Comparison of ENCODE assay signal across 16 cellular contexts in the genomic region with DNA sequence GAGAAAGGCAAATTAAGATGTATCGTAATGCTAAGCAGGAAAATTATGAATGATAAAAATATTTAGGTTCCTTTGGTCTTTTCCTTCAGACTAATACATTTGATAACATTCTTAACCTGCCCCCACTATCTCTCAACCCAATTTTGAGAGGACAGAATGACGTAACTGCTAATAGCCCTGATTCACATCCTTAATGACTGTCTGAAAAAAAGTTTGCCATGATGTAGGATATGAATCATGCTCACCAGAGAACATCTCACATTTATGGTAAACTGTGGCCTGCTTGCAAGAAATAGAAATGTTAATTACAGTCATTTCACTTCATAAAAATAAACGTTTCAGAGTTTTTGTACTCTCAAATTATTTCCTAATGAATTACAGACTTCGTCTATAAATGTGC.
DNase-seq lines count a peak whose midpoint lies in the region; ATAC-seq and TF ChIP-seq lines count a peak whose summit lies in the region.
"Had no signal": no experiment of that assay in that cellular context is flagged by ENCODE, and none has a peak within 500 bp of the region (broad histone marks: within the 10 kb centered on the region; RNA-seq: fewer than 3 reads in every experiment).

No MANE protein-coding gene starts in this region.

- DNase-seq in AG08396 (ENCODE audit: low spot score) (peak; percentile 14), M059J (ENCODE audit: low read depth) (peak; percentile 72), cardiac fibroblast (ENCODE audit: low read depth in 2 of 2) (peak; percentile 42 to 88), iris pigment epithelial cell (ENCODE audit: low read depth) (peak; percentile 88), NCI-H1092 treated with DMSO at 0.1 percent for 48 hours (lab: John Stamatoyannopoulos, UW) (no peak), hepatocyte (ENCODE audit: low spot score) (no peak)
- no peak for DNase-seq in effector CD4-positive, alpha-beta T cell
- DNase-seq: activated CD4-positive, alpha-beta T cell treated with anti-CD3 and anti-CD28 coated beads for 48 hours; activated T-cell treated with anti-CD3 and anti-CD28 coated beads for 4 hours; left ventricle myocardium inferior; naive thymus-derived CD4-positive, alpha-beta T cell; psoas muscle; Right ventricle myocardium superior; testis had no signal

- H4K20me1 ChIP-seq in hepatocyte (ENCODE audit: insufficient read depth, poor library complexity, severe bottlenecking), result no peaks in the 10 kb centered on the region

- no peak overlapping the region for H2AFZ ChIP-seq in hepatocyte

- H3K27ac ChIP-seq in hepatocyte, result no peak overlapping the region
- H3K27ac ChIP-seq: left ventricle myocardium inferior, psoas muscle, testis had no signal

- no peak overlapping the region for H3K4me3 ChIP-seq in cardiac fibroblast (replicated peaks in 1 of 2; ENCODE audit: low read depth in 2 of 2, low read length in 2 of 2)
- no peak overlapping the region for H3K4me3 ChIP-seq in hepatocyte
- H3K4me3 ChIP-seq: left ventricle myocardium inferior, psoas muscle, testis had no signal

- no peaks in the 10 kb centered on the region for H3K36me3 ChIP-seq in hepatocyte (replicated peaks; ENCODE audit: insufficient read depth, low read depth)
- H3K36me3 ChIP-seq: left ventricle myocardium inferior had no signal

- H3K9me3 ChIP-seq in hepatocyte (ENCODE audit: low read depth), result no peaks in the 10 kb centered on the region
- H3K9me3 ChIP-seq: testis had no signal

- H3K4me1 ChIP-seq in hepatocyte (ENCODE audit: insufficient read depth), result no peaks in the 10 kb centered on the region
- H3K4me1 ChIP-seq: left ventricle myocardium inferior, psoas muscle, testis had no signal

- ATAC-seq in GM21619 (IDR thresholded peaks at IDR 0.05; ENCODE audit: unreplicated experiment), result no peak
- ATAC-seq: activated naive CD4-positive, alpha-beta T cell treated with anti-CD3 and anti-CD28 coated beads, Interleukin-2, amount 50 U/mL, for 72 hours; naive thymus-derived CD4-positive, alpha-beta T cell; psoas muscle had no signal

- TF ChIP-seq CTCF in cardiac fibroblast (IDR thresholded peaks at IDR 0.05; ENCODE audit: low read depth, low read length) (no peak), hepatocyte (IDR thresholded peaks at IDR 0.05; ENCODE audit: poor library complexity) (no peak)

- 58% methylated on average over 4 of the region's 4 CpGs for WGBS in hepatocyte (ENCODE audit: low lambda C conversion rate, missing lambda C conversion rate)

- H3K79me2 ChIP-seq in hepatocyte, result no peaks in the 10 kb centered on the region

- no peaks in the 10 kb centered on the region for H3K9me2 ChIP-seq in hepatocyte (replicated peaks; ENCODE audit: insufficient read depth)

- no peak overlapping the region for H3K4me2 ChIP-seq in hepatocyte

- H3K27me3 ChIP-seq in hepatocyte, result no peaks in the 10 kb centered on the region
- H3K27me3 ChIP-seq: testis had no signal

Comparison
In these comparisons a context has a peak if more than half of its experiments do, and no peak if none do; other contexts are left out.
1. DNase-seq: peak in AG08396 (single experiment), M059J (single experiment), cardiac fibroblast (2 of 2) and iris pigment epithelial cell (single experiment); none in NCI-H1092 treated with DMSO at 0.1 percent for 48 hours (single experiment), effector CD4-positive, alpha-beta T cell (single experiment) and hepatocyte (single experiment).